Comparison of ENCODE assay signal across 13 cellular contexts in the genomic region with DNA sequence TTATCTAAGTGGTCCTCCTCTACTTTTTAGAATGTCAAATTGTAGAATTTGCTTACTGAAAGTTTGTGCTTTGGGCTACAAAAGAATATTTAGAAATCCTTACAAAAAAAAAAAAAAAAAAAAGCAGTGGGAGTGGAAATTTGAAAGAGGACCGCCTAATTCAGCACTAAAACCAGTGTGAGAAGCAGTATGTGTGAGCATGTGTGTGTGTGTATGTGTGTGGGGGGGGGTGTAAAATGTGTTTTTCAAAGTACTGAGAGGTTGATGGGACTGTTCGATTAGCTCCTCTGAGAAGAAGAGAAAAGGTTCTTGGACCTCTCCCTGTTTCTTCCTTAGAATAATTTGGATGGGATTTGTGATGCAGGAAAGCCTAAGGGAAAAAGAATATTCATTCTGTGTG. TPM values are rescaled to one million over a fixed set of nuclear protein-coding genes. Genes with fewer than 3 reads are reported as not detected.
DNase-seq lines count a peak whose midpoint lies in the region; ATAC-seq and TF ChIP-seq lines count a peak whose summit lies in the region.
"Had no signal": no experiment of that assay in that cellular context is flagged by ENCODE, and none has a peak within 500 bp of the region (broad histone marks: within the 10 kb centered on the region; RNA-seq: fewer than 3 reads in every experiment).

A gene with protein sequence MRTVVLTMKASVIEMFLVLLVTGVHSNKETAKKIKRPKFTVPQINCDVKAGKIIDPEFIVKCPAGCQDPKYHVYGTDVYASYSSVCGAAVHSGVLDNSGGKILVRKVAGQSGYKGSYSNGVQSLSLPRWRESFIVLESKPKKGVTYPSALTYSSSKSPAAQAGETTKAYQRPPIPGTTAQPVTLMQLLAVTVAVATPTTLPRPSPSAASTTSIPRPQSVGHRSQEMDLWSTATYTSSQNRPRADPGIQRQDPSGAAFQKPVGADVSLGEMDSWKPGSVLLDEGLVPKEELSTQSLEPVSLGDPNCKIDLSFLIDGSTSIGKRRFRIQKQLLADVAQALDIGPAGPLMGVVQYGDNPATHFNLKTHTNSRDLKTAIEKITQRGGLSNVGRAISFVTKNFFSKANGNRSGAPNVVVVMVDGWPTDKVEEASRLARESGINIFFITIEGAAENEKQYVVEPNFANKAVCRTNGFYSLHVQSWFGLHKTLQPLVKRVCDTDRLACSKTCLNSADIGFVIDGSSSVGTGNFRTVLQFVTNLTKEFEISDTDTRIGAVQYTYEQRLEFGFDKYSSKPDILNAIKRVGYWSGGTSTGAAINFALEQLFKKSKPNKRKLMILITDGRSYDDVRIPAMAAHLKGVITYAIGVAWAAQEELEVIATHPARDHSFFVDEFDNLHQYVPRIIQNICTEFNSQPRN (plus strand): TSS at position 175 of the 400 bp plus-strand sequence. CDS start 19,664 bp downstream, outside the sequence.

- ATAC-seq in esophagus mucosa, result no peak

- H3K4me3 Mint-ChIP-seq in chondrocyte (ENCODE audit: unreplicated experiment), result peak within 1 kb of the TSS; percentile 23
- peak within 1 kb of the TSS; percentile 44 for H3K4me3 Mint-ChIP-seq in type B pancreatic cell

- H3K27ac Mint-ChIP-seq in chondrocyte (ENCODE audit: unreplicated experiment) (peak within 1 kb of the TSS; percentile 86), type B pancreatic cell (peak within 1 kb of the TSS; percentile 12)

- TF ChIP-seq CTCF in chondrocyte (IDR thresholded peaks at IDR 0.05) (no peak), type B pancreatic cell (conservative IDR thresholded peaks at IDR 0.05) (no peak)

- no peaks in the 10 kb centered on the region for H3K9me3 Mint-ChIP-seq in chondrocyte (ENCODE audit: low read depth)
- no peaks in the 10 kb centered on the region for H3K9me3 Mint-ChIP-seq in type B pancreatic cell

- H3K36me3 Mint-ChIP-seq in chondrocyte (ENCODE audit: low read depth), result no peaks in the 10 kb centered on the region
- H3K36me3 Mint-ChIP-seq in type B pancreatic cell, result no peaks in the 10 kb centered on the region

- DNase-seq in SIG-M5 treated with dmso at 0.1 percent for 504 hours (lab: John Stamatoyannopoulos, UW; ENCODE audit: unreplicated experiment) (peak; percentile 77), SIG-M5 (lab: John Stamatoyannopoulos, UW) (no peak), chondrocyte (ENCODE audit: low spot score) (no peak), lung microvascular endothelial cell (ENCODE audit: low read depth in 2 of 2) (peak; percentile 47 to 60), type B pancreatic cell (ENCODE audit: extremely low spot score, unreplicated experiment) (no peak), NCI-H2081 treated with DMSO at 0.1 percent for 48 hours (lab: John Stamatoyannopoulos, UW) (no peak), T-helper 1 cell (no peak)
- DNase-seq: 8988T; activated CD8-positive, alpha-beta memory T cell treated with anti-CD3 and anti-CD28 coated beads, Interleukin-2, amount 50 U/mL, for 48 hours; erythroblast; NCI-H187 treated with DMSO at 0.1 percent for 48 hours; T-helper 9 cell had no signal

- peaks cover 39% of the 10 kb centered on the region for H3K4me1 Mint-ChIP-seq in chondrocyte (ENCODE audit: low read depth)
- peaks cover 22% of the 10 kb centered on the region for H3K4me1 Mint-ChIP-seq in type B pancreatic cell (ENCODE audit: unreplicated experiment)

- H3K27me3 Mint-ChIP-seq in chondrocyte (ENCODE audit: low read depth) (no peaks in the 10 kb centered on the region), type B pancreatic cell (peaks cover 9% of the 10 kb centered on the region)

RNA-seq across cellular contexts. Expression of the gene that starts here (rescaled TPM):
- total RNA-seq in chondrocyte, result 0.15 to 2.6 TPM in 2 of 3 replicates, not detected in the other
- total RNA-seq in lung microvascular endothelial cell, result 0.22 TPM in 1 of 2 replicates, not detected in the other
- 1.2 and 1.4 TPM in 2 replicates for total RNA-seq in type B pancreatic cell (ENCODE audit: low replicate concordance)
- 2.6 TPM for total RNA-seq in esophagus mucosa

Comparison
In these comparisons a context has a peak if more than half of its experiments do, and no peak if none do; other contexts are left out.
1. Peak in DNase-seq in lung microvascular endothelial cell; RNA of the gene not detected or under 1 TPM.